In genomic region chr2:1817256-1818127, GRCh38 we compare ENCODE assay signal across 8 cellular contexts.
DNase-seq lines count a peak whose midpoint lies in the region; ATAC-seq and TF ChIP-seq lines count a peak whose summit lies in the region.

No MANE protein-coding gene starts in this region.

- TF ChIP-seq POLR2A in vagina (IDR thresholded peaks at IDR 0.05) = no peak

- H3K9me3 ChIP-seq in right cardiac atrium (ENCODE audit: control insufficient read depth, low read length) (no peaks in the 10 kb centered on the region), vagina (no peaks in the 10 kb centered on the region)

- H3K27ac ChIP-seq in right cardiac atrium (ENCODE audit: low read length) = peak overlapping the region; percentile 49
- H3K27ac ChIP-seq in vagina = peak overlapping the region; percentile 77

- H3K27me3 ChIP-seq in right cardiac atrium (ENCODE audit: control insufficient read depth, insufficient read depth) (no peaks in the 10 kb centered on the region), vagina (no peaks in the 10 kb centered on the region)

- H3K36me3 ChIP-seq in vagina = no peaks in the 10 kb centered on the region

- DNase-seq in CD1c-positive myeloid dendritic cell (ENCODE audit: extremely low spot score) = peak; percentile 33
- DNase-seq in SW480 (ENCODE audit: low spot score) = peak; percentile 35
- peak; percentile 15 to 94 (median 81) for DNase-seq in anterior cingulate cortex (lab: John Stamatoyannopoulos, UW)
- DNase-seq in right cardiac atrium = peak; percentile 90 to 95 (median 94)
- DNase-seq in retina = peak; percentile 83
- peak in 1 of 2 donors; percentile 93 for DNase-seq in vagina (ENCODE audit: extremely low spot score in 2 of 2)

- H3K4me1 ChIP-seq in right cardiac atrium (ENCODE audit: control insufficient read depth, insufficient read depth, low read length) = peaks cover 2% of the 10 kb centered on the region
- peaks cover 12% of the 10 kb centered on the region for H3K4me1 ChIP-seq in vagina

- intact Hi-C loops in right cardiac atrium (cut with DNase I) (no loop called here), vagina (cut with DNase I) (loop anchor here (10.0 kb wide), 1 partner anchor 63 kb away; no protein-coding TSS in a partner anchor)

- H3K4me3 ChIP-seq in right cardiac atrium (ENCODE audit: low read length) (no peak overlapping the region), vagina (no peak overlapping the region)

- TF ChIP-seq CTCF in vagina (IDR thresholded peaks at IDR 0.05) = peak; percentile 60 to 85 (median 74)

- ATAC-seq in GM19397 (IDR thresholded peaks at IDR 0.05; ENCODE audit: unreplicated experiment) (peak; percentile 94), HG03558 (IDR thresholded peaks at IDR 0.05; ENCODE audit: extremely low read depth, unreplicated experiment) (peak; percentile 62), right cardiac atrium (peak; percentile 91 to 93)

- WGBS in right cardiac atrium = 14% methylated on average over 36 of the region's 36 CpGs
